Comparison of ENCODE assay signal across 29 cellular contexts in genomic region chr12:90069711-90070110, GRCh38.
"Had no signal": no experiment of that assay in that cellular context is flagged by ENCODE, and none has a peak within 500 bp of the region (broad histone marks: within the 10 kb centered on the region; RNA-seq: fewer than 3 reads in every experiment).

No MANE protein-coding gene starts in this region.

- H3K27me3 ChIP-seq: body of pancreas, esophagus muscularis mucosa, foreskin keratinocyte, gastrocnemius medialis, heart left ventricle had no signal

- H3K9me3 ChIP-seq: body of pancreas, esophagus muscularis mucosa, gastrocnemius medialis, heart left ventricle had no signal

- DNase-seq: activated B cell treated with CpG ODN at 0.5 μM for 24 hours; activated CD4-positive, alpha-beta T cell treated with anti-CD3 and anti-CD28 coated beads for 48 hours; activated CD4-positive, alpha-beta T cell treated with anti-CD3 and anti-CD28 coated beads, Interleukin-2, amount 50 U/mL, for 4 hours; activated CD8-positive, alpha-beta memory T cell treated with anti-CD3 and anti-CD28 coated beads for 24 hours; activated CD8-positive, alpha-beta T cell treated with anti-CD3 and anti-CD28 coated beads for 36 hours; activated effector memory CD4-positive, alpha-beta T cell treated with Interleukin-2 at 50 U/mL for 16 hours; activated gamma-delta T cell treated with Interleukin-2 at 50 U/mL for 16 hours; activated naive CD4-positive, alpha-beta T cell treated with anti-CD3 and anti-CD28 coated beads, Interleukin-2, amount 50 U/mL, for 16 hours; activated naive CD4-positive, alpha-beta T cell treated with Interleukin-2 at 50 U/mL for 16 hours; activated T-cell treated with anti-CD3 and anti-CD28 coated beads, Interleukin-2, amount 50 U/mL, for 4 hours; amniotic stem cell; aorta; body of pancreas; cortex of kidney; dermis blood vessel endothelial cell; effector CD4-positive, alpha-beta T cell; effector memory CD8-positive, alpha-beta T cell; erythroblast; foreskin keratinocyte; gastrocnemius medialis; glutamatergic neuron; heart left ventricle; T-helper 1 cell; T-helper 17 cell; T1000; WERI-Rb-1 had no signal

- H3K4me3 ChIP-seq: body of pancreas, esophagus muscularis mucosa, gastrocnemius medialis, heart left ventricle had no signal

- H3K4me1 ChIP-seq: body of pancreas had no signal

- H3K27ac ChIP-seq: body of pancreas, esophagus muscularis mucosa, foreskin keratinocyte, gastrocnemius medialis, heart left ventricle, WERI-Rb-1 had no signal

- H3K36me3 ChIP-seq: esophagus muscularis mucosa, gastrocnemius medialis, heart left ventricle, WERI-Rb-1 had no signal

- ATAC-seq: activated CD4-positive, CD25-positive, alpha-beta regulatory T cell treated with anti-CD3 and anti-CD28 coated beads, Interleukin-2, amount 50 U/mL, for 24 hours; activated CD8-positive, alpha-beta T cell treated with anti-CD3 and anti-CD28 coated beads for 36 hours; activated T-cell treated with anti-CD3 and anti-CD28 coated beads, Interleukin-2, amount 50 U/mL, for 4 hours; activated T-helper 17 cell treated with anti-CD3 and anti-CD28 coated beads, Interleukin-2, amount 50 U/mL, for 72 hours; body of pancreas; effector memory CD8-positive, alpha-beta T cell; foreskin keratinocyte; gastrocnemius medialis; heart left ventricle; T-helper 17 cell had no signal
